In genomic region chr9:121499427-121500164, GRCh38 we compare ENCODE assay signal across 8 cellular contexts. TPM values are rescaled to one million over a fixed set of nuclear protein-coding genes. Genes with fewer than 3 reads are reported as not detected.
DNase-seq lines count a peak whose midpoint lies in the region; ATAC-seq and TF ChIP-seq lines count a peak whose summit lies in the region.

TSS of gene GGTA1 (minus strand) at chr9:121499844. CDS start at chr9:121467922, 31,922 bp downstream.

- no peaks in the 10 kb centered on the region for H3K36me3 ChIP-seq in Panc1 (ENCODE audit: control insufficient read depth, insufficient read depth, low read length)

- H3K9me3 ChIP-seq in Panc1 (ENCODE audit: control insufficient read depth, insufficient read depth, low read depth, low read length) = no peaks in the 10 kb centered on the region

- CTCF ChIA-PET in Panc1 (lab: Charles Lee) = interaction anchor here (0.6 kb wide), 1 partner anchor 20 kb away, joined by 9 read pairs; no protein-coding TSS in a partner anchor

- BruUV-seq in Panc1 (replicated peaks; lab: Mats Ljungman, UMichigan) = no TSS peak

- no peak for DNase-seq in AG09309 (ENCODE audit: low read depth)
- DNase-seq in Panc1 (ENCODE audit: low read depth, low spot score) = no peak
- DNase-seq in dedifferentiated amniotic fluid mesenchymal stem cell (ENCODE audit: extremely low spot score) = peak; percentile 19
- DNase-seq in GM19238 (ENCODE audit: insufficient read length, low spot score) = no peak

- in situ Hi-C loops in Panc1 (cut with HindIII; ENCODE audit: low pct_unique_long_range_greater_than_20kb, low sequenced_read_pairs) = no loop called here

- peaks cover 30% of the 10 kb centered on the region for H3K4me1 Mint-ChIP-seq in stimulated activated memory B cell treated with anti-CD40 and anti-IgM and Interleukin-4, amounts not matched to agents 10 μg/mL and 1 μg/mL and 100 μg/mL, for 72 hours

- POLR2A ChIA-PET in Panc1 (lab: Charles Lee) = no interaction called here

- no peaks in the 10 kb centered on the region for H3K27me3 ChIP-seq in Panc1 (ENCODE audit: control insufficient read depth, insufficient read depth, low read length)
- H3K27me3 ChIP-seq in layer of hippocampus (ENCODE audit: control insufficient read depth, insufficient read depth, low read length) = no peaks in the 10 kb centered on the region

- H3K27ac ChIP-seq in Panc1 (ENCODE audit: low read length) (no peak within 1 kb of the TSS), layer of hippocampus (ENCODE audit: low read depth, low read length) (peak within 1 kb of the TSS; percentile 78)

- H3K27ac Mint-ChIP-seq in stimulated activated memory B cell treated with anti-CD40 and anti-IgM and Interleukin-4, amounts not matched to agents 10 μg/mL and 1 μg/mL and 100 μg/mL, for 72 hours = no peak within 1 kb of the TSS

- intact Hi-C loops in Panc1 (cut with micrococcal nuclease; ENCODE audit: unreplicated experiment) = no loop called here

- H3K9me3 Mint-ChIP-seq in stimulated activated memory B cell treated with anti-CD40 and anti-IgM and Interleukin-4, amounts not matched to agents 10 μg/mL and 1 μg/mL and 100 μg/mL, for 72 hours = peaks cover 9% of the 10 kb centered on the region

- H3K4me3 ChIP-seq in AG09309 (ENCODE audit: control insufficient read depth, low read depth, low read length) (peak within 1 kb of the TSS; percentile 46), Panc1 (ENCODE audit: low read depth in 2 of 2, low read length in 2 of 2) (peak within 1 kb of the TSS; percentile 42 to 49)

- H3K36me3 Mint-ChIP-seq in stimulated activated memory B cell treated with anti-CD40 and anti-IgM and Interleukin-4, amounts not matched to agents 10 μg/mL and 1 μg/mL and 100 μg/mL, for 72 hours = no peaks in the 10 kb centered on the region

- ATAC-seq in GM19351 (IDR thresholded peaks at IDR 0.05; ENCODE audit: unreplicated experiment) (peak; percentile 35), Panc1 (peak; percentile 88), HG03378 (IDR thresholded peaks at IDR 0.05; ENCODE audit: unreplicated experiment) (no peak)
- peak; percentile 49 for ATAC-seq in stimulated activated memory B cell treated with anti-CD40 and anti-IgM and Interleukin-4, amounts not matched to agents 10 μg/mL and 1 μg/mL and 100 μg/mL, for 72 hours

- peaks cover 3% of the 10 kb centered on the region; the same call in 1 of the 2 replicates for H3K4me1 ChIP-seq in Panc1 (ENCODE audit: control insufficient read depth, insufficient read depth, low read length)

- H3K27me3 Mint-ChIP-seq in stimulated activated memory B cell treated with anti-CD40 and anti-IgM and Interleukin-4, amounts not matched to agents 10 μg/mL and 1 μg/mL and 100 μg/mL, for 72 hours = peaks cover 64% of the 10 kb centered on the region

- TF ChIP-seq CTCF in AG09309 (IDR thresholded peaks at IDR 0.05; ENCODE audit: control insufficient read depth, insufficient read depth, low read depth, low read length, missing control alignments) (no peak), Panc1 (IDR thresholded peaks at IDR 0.05) (no peak)

- peak within 1 kb of the TSS; percentile 80 for H3K4me3 Mint-ChIP-seq in stimulated activated memory B cell treated with anti-CD40 and anti-IgM and Interleukin-4, amounts not matched to agents 10 μg/mL and 1 μg/mL and 100 μg/mL, for 72 hours

RNA-seq across cellular contexts. Expression of gene GGTA1, which starts in this region (rescaled TPM):
- total RNA-seq in Panc1 (2021; ENCODE audit: unreplicated experiment) = not detected
- not detected for polyA plus RNA-seq in Panc1 (2012; ENCODE audit: insufficient read length)

Comparison
In these comparisons a context has a peak if more than half of its experiments do, and no peak if none do; other contexts are left out.
1. Peak in ATAC-seq and H3K4me3 ChIP-seq in Panc1; RNA of the gene not detected or under 1 TPM.